ENCODE assay signal across 2 cellular contexts in genomic region chr1:55535724-55536262, GRCh38.
TF ChIP-seq lines count a peak whose summit lies in the region.

No MANE protein-coding gene starts in this region.

TF ChIP-seq in SK-N-SH treated with all-trans-retinoic acid at 6 μM for 48 hours, 23 proteins besides CTCF, POLR2A, EP300 and RAD21 (continued from another document):
- TF ChIP-seq CREB5 (CRISPR knock-in tag; IDR thresholded peaks at IDR 0.05; ENCODE audit: low read depth) = no peak
- TF ChIP-seq ZNF8 (CRISPR knock-in tag; IDR thresholded peaks at IDR 0.05) = peak; percentile 51; the same call in 1 of the 2 replicates
- TF ChIP-seq, protein P1, sequence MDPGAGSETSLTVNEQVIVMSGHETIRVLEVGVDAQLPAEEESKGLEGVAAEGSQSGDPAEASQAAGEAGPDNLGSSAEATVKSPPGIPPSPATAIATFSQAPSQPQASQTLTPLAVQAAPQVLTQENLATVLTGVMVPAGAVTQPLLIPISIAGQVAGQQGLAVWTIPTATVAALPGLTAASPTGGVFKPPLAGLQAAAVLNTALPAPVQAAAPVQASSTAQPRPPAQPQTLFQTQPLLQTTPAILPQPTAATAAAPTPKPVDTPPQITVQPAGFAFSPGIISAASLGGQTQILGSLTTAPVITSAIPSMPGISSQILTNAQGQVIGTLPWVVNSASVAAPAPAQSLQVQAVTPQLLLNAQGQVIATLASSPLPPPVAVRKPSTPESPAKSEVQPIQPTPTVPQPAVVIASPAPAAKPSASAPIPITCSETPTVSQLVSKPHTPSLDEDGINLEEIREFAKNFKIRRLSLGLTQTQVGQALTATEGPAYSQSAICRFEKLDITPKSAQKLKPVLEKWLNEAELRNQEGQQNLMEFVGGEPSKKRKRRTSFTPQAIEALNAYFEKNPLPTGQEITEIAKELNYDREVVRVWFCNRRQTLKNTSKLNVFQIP (CRISPR knock-in tag; IDR thresholded peaks at IDR 0.05; ENCODE audit: borderline replicate concordance, low read depth) = no peak

TF ChIP-seq in SK-N-SH, 30 proteins besides CTCF, POLR2A, EP300 and RAD21 (continued from another document):
- TF ChIP-seq TAF1 (IDR thresholded peaks at IDR 0.05; ENCODE audit: borderline replicate concordance, low read depth, low read length) (no peak), FOXJ3 (CRISPR knock-in tag; IDR thresholded peaks at IDR 0.05) (no peak), CHD2 (IDR thresholded peaks at IDR 0.05; ENCODE audit: low read length, partially characterized antibody) (no peak), ZBTB33 (IDR thresholded peaks at IDR 0.05; ENCODE audit: borderline replicate concordance, low read depth) (no peak)
